In the genomic region with DNA sequence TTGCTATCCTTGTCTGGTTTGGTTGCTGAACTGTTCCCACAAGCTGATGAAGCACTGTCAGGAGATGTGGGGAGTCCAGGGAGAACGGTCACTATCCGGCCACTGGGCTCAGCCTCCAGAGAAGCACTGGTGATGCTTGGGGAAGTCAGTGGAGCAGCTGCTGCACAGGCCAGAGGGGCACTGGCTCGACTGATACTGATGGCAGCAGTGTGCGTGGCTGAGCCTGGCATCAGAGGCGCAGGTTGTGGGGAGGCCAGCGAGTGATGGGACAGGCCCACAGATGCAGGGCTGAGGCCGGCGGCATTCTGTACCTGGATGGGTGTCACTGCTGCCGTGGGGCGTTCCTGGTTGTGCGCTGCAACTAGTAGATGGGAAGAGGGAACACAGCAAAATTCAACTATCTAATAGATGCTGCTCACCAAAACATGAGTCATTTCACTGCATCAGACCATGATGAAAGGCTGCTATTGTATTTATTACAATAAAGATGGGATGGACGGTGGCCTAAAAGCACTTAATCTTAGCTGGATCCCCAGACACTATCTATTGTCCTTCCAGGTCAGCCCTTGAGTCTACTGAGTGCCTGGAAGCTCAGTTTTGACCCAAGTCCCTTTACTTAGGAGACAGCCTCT, we compare ENCODE assay signal across 12 cellular contexts.
A peak's percentile ranks its signal among the peaks of the same experiment; 100 is the strongest.
DNase-seq lines count a peak whose midpoint lies in the region; ATAC-seq lines count a peak whose summit lies in the region.
"Had no signal": no experiment of that assay in that cellular context is flagged by ENCODE, and none has a peak within 500 bp of the region (broad histone marks: within the 10 kb centered on the region; RNA-seq: fewer than 3 reads in every experiment).

No MANE protein-coding gene starts in this region.

- DNase-seq in EL (peak; percentile 28), head of caudate nucleus (peak in 33 of 42 donors; percentile 21 to 78 (median 49)), NCI-H1105 treated with DMSO at 0.1 percent for 48 hours (lab: John Stamatoyannopoulos, UW) (no peak)
- DNase-seq in natural killer cell treated with Interleukin-12 subunit alpha and Interleukin-12 subunit beta and Interleukin-15 and Interleukin-18, amount 100 ng/mL, for 72 hours (ENCODE audit: low spot score), result no peak
- DNase-seq in NK-92 treated with Interleukin-12 subunit alpha and Interleukin-12 subunit beta, amount 100 ng/mL, for 24 hours (lab: John Stamatoyannopoulos, UW), result no peak
- no peak for DNase-seq in stimulated activated CD4-positive, alpha-beta T cell treated with anti-CD3 and anti-CD28 coated beads, Interleukin-12 subunit alpha, Interleukin-12 subunit beta, amount 100 ng/mL, for 4 hours
- DNase-seq: activated CD4-positive, alpha-beta T cell treated with anti-CD3 and anti-CD28 coated beads, Interleukin-2, amount 10 ng/mL, durations not matched to agents 24 days and 14 days; activated gamma-delta T cell treated with Interleukin-2 at 50 U/mL for 16 hours had no signal

- no peaks in the 10 kb centered on the region for H3K27me3 Mint-ChIP-seq in natural killer cell treated with Interleukin-12 subunit alpha and Interleukin-12 subunit beta and Interleukin-15 and Interleukin-18, amount 100 ng/mL, for 72 hours
- H3K27me3 Mint-ChIP-seq: activated CD4-positive, alpha-beta T cell treated with anti-CD3 and anti-CD28 coated beads, Interleukin-2, amount 10 ng/mL, durations not matched to agents 24 days and 14 days had no signal

- H3K27ac ChIP-seq in angular gyrus (ENCODE audit: low read depth, low read length), result peak overlapping the region; percentile 77
- H3K27ac ChIP-seq in skin epidermis, result peak overlapping the region in 14 of 21 experiments; percentile 8 to 75 (median 58)
- H3K27ac ChIP-seq: C4-2B, neural progenitor cell had no signal

- H3K36me3 Mint-ChIP-seq in natural killer cell treated with Interleukin-12 subunit alpha and Interleukin-12 subunit beta and Interleukin-15 and Interleukin-18, amount 100 ng/mL, for 72 hours, result no peaks in the 10 kb centered on the region

- no peak for ATAC-seq in natural killer cell treated with Interleukin-12 subunit alpha and Interleukin-12 subunit beta and Interleukin-15 and Interleukin-18, amount 100 ng/mL, for 72 hours

- intact Hi-C loops in head of caudate nucleus (cut with DNase I), result loop anchor here (10.0 kb wide), 1 partner anchor 138 kb away; no protein-coding TSS in a partner anchor

- no peak overlapping the region for H3K4me3 Mint-ChIP-seq in natural killer cell treated with Interleukin-12 subunit alpha and Interleukin-12 subunit beta and Interleukin-15 and Interleukin-18, amount 100 ng/mL, for 72 hours
- H3K4me3 Mint-ChIP-seq: activated CD4-positive, alpha-beta T cell treated with anti-CD3 and anti-CD28 coated beads, Interleukin-2, amount 10 ng/mL, durations not matched to agents 24 days and 14 days; neural progenitor cell had no signal

- H3K4me1 Mint-ChIP-seq in natural killer cell treated with Interleukin-12 subunit alpha and Interleukin-12 subunit beta and Interleukin-15 and Interleukin-18, amount 100 ng/mL, for 72 hours (ENCODE audit: low read depth in 2 of 2), result no peaks in the 10 kb centered on the region

- no peak overlapping the region for H3K4me3 ChIP-seq in skin epidermis
- H3K4me3 ChIP-seq: neural progenitor cell had no signal

- H3K9me3 Mint-ChIP-seq in natural killer cell treated with Interleukin-12 subunit alpha and Interleukin-12 subunit beta and Interleukin-15 and Interleukin-18, amount 100 ng/mL, for 72 hours, result no peaks in the 10 kb centered on the region
- H3K9me3 Mint-ChIP-seq: activated CD4-positive, alpha-beta T cell treated with anti-CD3 and anti-CD28 coated beads, Interleukin-2, amount 10 ng/mL, durations not matched to agents 24 days and 14 days; neural progenitor cell had no signal

- H3K27ac Mint-ChIP-seq in natural killer cell treated with Interleukin-12 subunit alpha and Interleukin-12 subunit beta and Interleukin-15 and Interleukin-18, amount 100 ng/mL, for 72 hours, result no peak overlapping the region
- H3K27ac Mint-ChIP-seq: activated CD4-positive, alpha-beta T cell treated with anti-CD3 and anti-CD28 coated beads, Interleukin-2, amount 10 ng/mL, durations not matched to agents 24 days and 14 days had no signal

Comparison
In these comparisons a context has a peak if more than half of its experiments do, and no peak if none do; other contexts are left out.
1. DNase-seq: peak in EL (single experiment) and head of caudate nucleus (33 of 42); none in NCI-H1105 treated with DMSO at 0.1 percent for 48 hours (single experiment), natural killer cell treated with Interleukin-12 subunit alpha and Interleukin-12 subunit beta and Interleukin-15 and Interleukin-18, amount 100 ng/mL, for 72 hours (single experiment), NK-92 treated with Interleukin-12 subunit alpha and Interleukin-12 subunit beta, amount 100 ng/mL, for 24 hours (single experiment) and stimulated activated CD4-positive, alpha-beta T cell treated with anti-CD3 and anti-CD28 coated beads, Interleukin-12 subunit alpha, Interleukin-12 subunit beta, amount 100 ng/mL, for 4 hours (single experiment).